ENCODE assay signal across 11 cellular contexts in the genomic region with DNA sequence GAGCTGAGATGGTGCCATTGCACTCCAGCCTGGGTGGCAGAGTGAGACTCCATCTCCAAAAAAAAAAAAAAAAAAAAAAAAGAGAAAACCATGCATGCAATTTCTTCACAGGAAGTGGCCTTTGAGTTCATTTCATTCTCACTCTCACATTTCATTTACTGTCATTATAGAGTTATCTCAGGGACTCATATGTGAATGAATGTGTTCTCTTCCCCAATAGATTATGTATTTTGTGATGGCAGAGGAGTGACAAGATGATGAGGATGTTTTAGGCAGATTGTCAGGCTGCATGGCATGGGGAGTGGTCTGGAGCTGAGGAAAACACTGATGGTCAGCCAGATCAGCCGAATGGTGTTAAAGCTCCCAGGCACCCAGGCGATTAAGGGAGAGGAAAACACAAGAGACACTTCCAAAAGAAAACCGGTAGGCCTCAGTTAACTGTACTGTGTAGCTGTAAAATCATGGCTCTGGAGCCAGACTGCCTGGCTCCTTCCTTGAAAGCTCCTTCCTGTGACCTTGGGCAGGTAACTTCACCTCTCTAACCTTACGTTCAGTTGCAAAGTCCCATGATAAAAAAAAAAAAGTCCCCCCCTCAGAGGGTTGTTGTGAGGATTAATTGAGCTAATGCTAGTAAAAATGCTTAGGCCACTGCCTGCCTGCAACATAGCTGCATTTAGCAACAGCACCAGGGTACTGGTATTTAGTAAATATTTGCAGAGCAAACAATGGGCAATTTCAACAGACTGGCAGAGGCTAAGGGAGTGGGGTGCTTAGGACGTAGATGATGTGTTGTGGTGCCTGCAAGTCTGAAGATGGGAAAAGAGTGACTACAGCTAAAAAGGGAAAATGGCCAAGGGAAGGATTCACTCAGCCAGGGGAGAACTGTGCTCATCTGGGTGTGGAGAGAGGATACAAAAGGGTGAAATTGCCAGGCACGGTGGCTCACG. TPM values are rescaled to one million over a fixed set of nuclear protein-coding genes. Genes with fewer than 3 reads are reported as not detected.
A peak's percentile ranks its signal among the peaks of the same experiment; 100 is the strongest.
DNase-seq lines count a peak whose midpoint lies in the region; ATAC-seq, FAIRE-seq and TF ChIP-seq lines count a peak whose summit lies in the region.
"Had no signal": no experiment of that assay in that cellular context is flagged by ENCODE, and none has a peak within 500 bp of the region (broad histone marks: within the 10 kb centered on the region; RNA-seq: fewer than 3 reads in every experiment).

No MANE protein-coding gene starts in this region.

- CTCF ChIA-PET in HepG2 (lab: Yijun Ruan, JAX; ENCODE audit: low intra/inter-chr PET ratio, low total read pairs), result interaction anchor here (1.2 kb wide), 1 partner anchor 48 kb away, joined by 3 read pairs; no protein-coding TSS in a partner anchor

- TF ChIP-seq CTCF in C4-2B (conservative IDR thresholded peaks at IDR 0.05) (no peak), HepG2 (CRISPR knock-in tag; IDR thresholded peaks at IDR 0.05) (no peak), HFFc6 (IDR thresholded peaks at IDR 0.05) (no peak)

- POLR2A ChIA-PET in HepG2 (lab: Yijun Ruan, JAX), result interaction anchor here (1.0 to 7.4 kb wide), 12 partner anchors 9 to 256 kb away, joined by 3 to 98 read pairs (median 4); a partner anchor contains a TSS

- BruUV-seq in HepG2 (replicated peaks; lab: Mats Ljungman, UMichigan), result no TSS peak

- in situ Hi-C loops in HepG2 (cut with HindIII; ENCODE audit: extremely low pct_ligation_motif_present, low pct_unique_long_range_greater_than_20kb), result no loop called here

- peak; percentile 20; the same call in 1 of the 2 replicates for TF ChIP-seq RAD21 in HepG2 (CRISPR knock-in tag; IDR thresholded peaks at IDR 0.05)

- no peaks in the 10 kb centered on the region for H3K9me3 ChIP-seq in HepG2 (ENCODE audit: low read length)
- H3K9me3 ChIP-seq: tibial artery had no signal

- H3K4me1 Mint-ChIP-seq in HFFc6 (ENCODE audit: low read depth), result peaks cover 22% of the 10 kb centered on the region

- ATAC-seq in HepG2, result peak; percentile 87
- no peak for ATAC-seq in HG03159 (IDR thresholded peaks at IDR 0.05; ENCODE audit: unreplicated experiment)
- ATAC-seq in left ventricle myocardium superior, result no peak

- peaks cover 74% of the 10 kb centered on the region for H3K4me1 ChIP-seq in HepG2 (ENCODE audit: insufficient read depth, low read length)

- H4K20me1 ChIP-seq in HepG2 (ENCODE audit: insufficient read depth, low read length), result no peaks in the 10 kb centered on the region

- H3K27ac ChIP-seq in C4-2B, result peak overlapping the region; percentile 83
- peak overlapping the region; percentile 91 for H3K27ac ChIP-seq in HepG2 (ENCODE audit: extremely low read length, insufficient read depth, low read length)
- H3K27ac ChIP-seq: tibial artery had no signal

- peak; percentile 54 for FAIRE-seq in HepG2 (lab: Jason Lieb, UNC)
- FAIRE-seq in urothelium cell line (lab: Jason Lieb, UNC), result no peak

- intact Hi-C loops in HepG2 (cut with micrococcal nuclease; ENCODE audit: unreplicated experiment), result loop anchor here (2.0 kb wide), 1 partner anchor 35 kb away; a partner anchor contains a TSS
- intact Hi-C loops in left ventricle myocardium superior (cut with micrococcal nuclease), result no loop called here

- H3K27ac Mint-ChIP-seq in HFFc6, result no peak overlapping the region; the same call in 1 of the 2 replicates

- no peaks in the 10 kb centered on the region for H3K9me3 Mint-ChIP-seq in HFFc6

- TF ChIP-seq EP300 in HepG2 (IDR thresholded peaks at IDR 0.05; ENCODE audit: low read depth in 2 of 2, low read length in 2 of 2), result peak; percentile 84 to 96
- peak; percentile 78; the same call in 1 of the 2 replicates for TF ChIP-seq EP300 in HepG2 (CRISPR knock-in tag; IDR thresholded peaks at IDR 0.05; ENCODE audit: borderline replicate concordance)

- peak overlapping the region; percentile 72 for H3K9ac ChIP-seq in HepG2 (ENCODE audit: insufficient read depth, low read depth, low read length)

- H3K4me3 Mint-ChIP-seq in HFFc6, result no peak overlapping the region

- 1% methylated on average over 7 of the region's 7 CpGs for WGBS in HepG2 (ENCODE audit: low lambda C conversion rate)

- peak overlapping the region; percentile 89 for H3K4me2 ChIP-seq in HepG2 (ENCODE audit: low read depth, low read length)

- TF ChIP-seq POLR2A in HepG2 (IDR thresholded peaks at IDR 0.05; ENCODE audit: insufficient read depth in 1 of 2, low read depth in 2 of 2, low read length in 2 of 2), result no peak

- no peaks in the 10 kb centered on the region for H3K36me3 Mint-ChIP-seq in HFFc6 (ENCODE audit: low read depth)

- H3K79me2 ChIP-seq in HepG2 (ENCODE audit: insufficient read depth, low read length), result peaks cover 26% of the 10 kb centered on the region

- H3K27me3 Mint-ChIP-seq in HFFc6 (ENCODE audit: insufficient read depth), result no peaks in the 10 kb centered on the region; the same call in 1 of the 2 replicates

- no peak overlapping the region for H2AFZ ChIP-seq in HepG2 (ENCODE audit: low read length)

- DNase-seq in H7 (peak; percentile 7), SHP77 treated with DMSO at 0.1 percent for 48 hours (lab: John Stamatoyannopoulos, UW) (peak; percentile 41), HepG2 (ENCODE audit: low spot score) (peak; percentile 96), HFFc6 (no peak), left ventricle myocardium superior (no peak), urothelium cell line (ENCODE audit: low spot score) (no peak)
- DNase-seq: DMS79; stimulated activated CD4-positive, alpha-beta T cell treated with anti-CD3 and anti-CD28 coated beads, Interleukin-2, amount 100 ng/mL, for 48 hours; tibial artery had no signal

- no peak overlapping the region for H3K4me3 ChIP-seq in H7 (ENCODE audit: insufficient read depth, low read depth, low read length)
- peak overlapping the region in 1 of 3 experiments; percentile 59; a peak in 2 of 6 replicates for H3K4me3 ChIP-seq in HepG2 (replicated peaks in 1 of 3; ENCODE audit: insufficient read depth in 1 of 3, low read depth in 2 of 3, low read length in 3 of 3)
- H3K4me3 ChIP-seq: tibial artery had no signal

- H3K36me3 ChIP-seq in H7 (replicated peaks; ENCODE audit: control insufficient read depth, insufficient read depth, low read length) (peaks cover 4% of the 10 kb centered on the region), HepG2 (replicated peaks in 1 of 2; ENCODE audit: control insufficient read depth in 1 of 2, insufficient read depth in 2 of 2, low read length in 2 of 2) (no peaks in the 10 kb centered on the region)

- H3K27me3 ChIP-seq in H7 (ENCODE audit: control insufficient read depth, insufficient read depth, low read length), result no peaks in the 10 kb centered on the region
- H3K27me3 ChIP-seq in HepG2 (ENCODE audit: control insufficient read depth in 1 of 2, insufficient read depth in 2 of 2, low read length in 2 of 2), result no peaks in the 10 kb centered on the region
- H3K27me3 ChIP-seq: tibial artery had no signal

RNA-seq across cellular contexts. Expression of a gene that starts 6.9 kb away (rescaled TPM):
- 46.8 and 67.0 TPM in 2 replicates for total RNA-seq in H7 (2014; rRNA removed; shearing (Covaris generic))
- total RNA-seq in HepG2 (2016; rRNA removed; fragmentation: Illumina TruSeq; extraction: Trizol), result 10.1 and 14.1 TPM in 2 replicates
- 2.9 and 3.3 TPM in 2 replicates for total RNA-seq in HepG2 (2016; cell fraction: cytosol; rRNA removed; fragmentation: Illumina TruSeq; extraction: Trizol; ENCODE audit: low read depth)
- total RNA-seq in HepG2 (2016; cell fraction: insoluble cytoplasmic fraction; rRNA removed; fragmentation: Illumina TruSeq; extraction: Trizol), result 9.8 and 14.0 TPM in 2 replicates
- 10.0 and 10.9 TPM in 2 replicates for total RNA-seq in HepG2 (2016; cell fraction: membrane; rRNA removed; fragmentation: Illumina TruSeq; extraction: Trizol)
- total RNA-seq in HepG2 (2016; cell fraction: nucleus; rRNA removed; fragmentation: Illumina TruSeq; extraction: Trizol), result 8.0 and 9.6 TPM in 2 replicates
- 6.3 and 7.2 TPM in 2 replicates for polyA plus RNA-seq in HepG2 (2011; rRNA removed)
- 6.8 and 7.1 TPM in 2 replicates for polyA plus RNA-seq in HepG2 (2011; cell fraction: cytosol; rRNA removed)
- polyA plus RNA-seq in HepG2 (2011; cell fraction: nucleus; rRNA removed), result 4.3 and 4.5 TPM in 2 replicates
- polyA plus RNA-seq in HepG2 (2012), result 7.3 TPM in 2 replicates
- 2.3 and 2.6 TPM in 2 replicates for polyA plus RNA-seq in HepG2 (2016; cell fraction: cytosol; fragmentation: Illumina TruSeq; extraction: Trizol; ENCODE audit: low read depth)
- polyA plus RNA-seq in HepG2 (2016; cell fraction: insoluble cytoplasmic fraction; fragmentation: Illumina TruSeq; extraction: Trizol; ENCODE audit: low read depth), result 10.6 and 11.0 TPM in 2 replicates
- 5.8 TPM in 2 replicates for polyA plus RNA-seq in HepG2 (2016; cell fraction: membrane; fragmentation: Illumina TruSeq; extraction: Trizol; ENCODE audit: low read depth)
- polyA plus RNA-seq in HepG2 (2016; cell fraction: nucleus; fragmentation: Illumina TruSeq; extraction: Trizol; ENCODE audit: insufficient read depth, low read depth), result 6.0 and 9.1 TPM in 2 replicates
- 7.4 and 20.0 TPM in 2 replicates for polyA minus RNA-seq in HepG2 (2011; rRNA and poly(A)+ RNA removed; ENCODE audit: low replicate concordance)
- 5.0 and 6.0 TPM in 2 replicates for polyA minus RNA-seq in HepG2 (2011; cell fraction: cytosol; rRNA and poly(A)+ RNA removed)
- polyA minus RNA-seq in HepG2 (2011; cell fraction: nucleus; rRNA and poly(A)+ RNA removed), result 6.0 and 11.5 TPM in 2 replicates
- 1 to 10 TPM; 2.2 to 2.9 (median 2.6) TPM for total RNA-seq in HFFc6 (2021; fragmentation: NEBNext Ultra II Directional; extraction: Animal tissue kit (Norgen Biotek cat#: 25700))
- 9.0 TPM for total RNA-seq in left ventricle myocardium superior

RNA-seq across cellular contexts. Expression of a gene that starts 8.6 kb away (rescaled TPM):
- 5.2 and 6.2 TPM in 2 replicates for total RNA-seq in H7 (2014; rRNA removed; shearing (Covaris generic))
- total RNA-seq in HepG2 (2016; rRNA removed; fragmentation: Illumina TruSeq; extraction: Trizol) (1.3 and 2.3 TPM in 2 replicates), left ventricle myocardium superior (6.8 TPM)
- 0.53 and 0.71 TPM in 2 replicates for total RNA-seq in HepG2 (2016; cell fraction: cytosol; rRNA removed; fragmentation: Illumina TruSeq; extraction: Trizol; ENCODE audit: low read depth)
- 1.4 and 2.4 TPM in 2 replicates for total RNA-seq in HepG2 (2016; cell fraction: insoluble cytoplasmic fraction; rRNA removed; fragmentation: Illumina TruSeq; extraction: Trizol)
- 1.2 and 1.3 TPM in 2 replicates for total RNA-seq in HepG2 (2016; cell fraction: membrane; rRNA removed; fragmentation: Illumina TruSeq; extraction: Trizol)
- total RNA-seq in HepG2 (2016; cell fraction: nucleus; rRNA removed; fragmentation: Illumina TruSeq; extraction: Trizol), result 2.1 and 2.5 TPM in 2 replicates
- polyA plus RNA-seq in HepG2 (2011; rRNA removed), result 1.7 TPM in 2 replicates
- 1.2 and 1.6 TPM in 2 replicates for polyA plus RNA-seq in HepG2 (2011; cell fraction: cytosol; rRNA removed)
- 1.4 and 1.8 TPM in 2 replicates for polyA plus RNA-seq in HepG2 (2011; cell fraction: nucleus; rRNA removed)
- polyA plus RNA-seq in HepG2 (2012), result 1.6 TPM in 2 replicates
- polyA plus RNA-seq in HepG2 (2016; cell fraction: cytosol; fragmentation: Illumina TruSeq; extraction: Trizol; ENCODE audit: low read depth), result 0.20 and 0.28 TPM in 2 replicates
- polyA plus RNA-seq in HepG2 (2016; cell fraction: insoluble cytoplasmic fraction; fragmentation: Illumina TruSeq; extraction: Trizol; ENCODE audit: low read depth), result 1.5 and 2.1 TPM in 2 replicates
- polyA plus RNA-seq in HepG2 (2016; cell fraction: membrane; fragmentation: Illumina TruSeq; extraction: Trizol; ENCODE audit: low read depth), result 0.54 and 0.77 TPM in 2 replicates
- 0.97 and 2.2 TPM in 2 replicates for polyA plus RNA-seq in HepG2 (2016; cell fraction: nucleus; fragmentation: Illumina TruSeq; extraction: Trizol; ENCODE audit: insufficient read depth, low read depth)
- polyA minus RNA-seq in HepG2 (2011; rRNA and poly(A)+ RNA removed; ENCODE audit: low replicate concordance), result 1.8 and 4.0 TPM in 2 replicates
- 2.5 and 2.7 TPM in 2 replicates for polyA minus RNA-seq in HepG2 (2011; cell fraction: cytosol; rRNA and poly(A)+ RNA removed)
- polyA minus RNA-seq in HepG2 (2011; cell fraction: nucleus; rRNA and poly(A)+ RNA removed), result 4.5 and 7.1 TPM in 2 replicates
- 1 to 10 TPM in 4 of 6 experiments, under 1 TPM in 2; 0.82 to 1.3 (median 1.1) TPM for total RNA-seq in HFFc6 (2021; fragmentation: NEBNext Ultra II Directional; extraction: Animal tissue kit (Norgen Biotek cat#: 25700))

RNA-seq across cellular contexts. Expression of a gene that starts 35.2 kb away (rescaled TPM):
- total RNA-seq in H7 (2014; rRNA removed; shearing (Covaris generic)), result 38.7 and 54.0 TPM in 2 replicates
- total RNA-seq in HepG2 (2016; rRNA removed; fragmentation: Illumina TruSeq; extraction: Trizol), result 10.0 and 15.6 TPM in 2 replicates
- total RNA-seq in HepG2 (2016; cell fraction: cytosol; rRNA removed; fragmentation: Illumina TruSeq; extraction: Trizol; ENCODE audit: low read depth), result 2.8 and 5.8 TPM in 2 replicates
- total RNA-seq in HepG2 (2016; cell fraction: insoluble cytoplasmic fraction; rRNA removed; fragmentation: Illumina TruSeq; extraction: Trizol), result 9.8 and 13.9 TPM in 2 replicates
- 3.2 and 4.3 TPM in 2 replicates for total RNA-seq in HepG2 (2016; cell fraction: membrane; rRNA removed; fragmentation: Illumina TruSeq; extraction: Trizol)
- total RNA-seq in HepG2 (2016; cell fraction: nucleus; rRNA removed; fragmentation: Illumina TruSeq; extraction: Trizol), result 7.9 and 8.8 TPM in 2 replicates
- polyA plus RNA-seq in HepG2 (2011; rRNA removed), result 4.3 and 7.6 TPM in 2 replicates
- polyA plus RNA-seq in HepG2 (2011; cell fraction: cytosol; rRNA removed), result 4.0 and 4.3 TPM in 2 replicates
- polyA plus RNA-seq in HepG2 (2011; cell fraction: nucleus; rRNA removed), result 5.0 and 5.6 TPM in 2 replicates
- polyA plus RNA-seq in HepG2 (2012), result 3.6 and 5.3 TPM in 2 replicates
- 0.28 and 0.32 TPM in 2 replicates for polyA plus RNA-seq in HepG2 (2016; cell fraction: cytosol; fragmentation: Illumina TruSeq; extraction: Trizol; ENCODE audit: low read depth)
- polyA plus RNA-seq in HepG2 (2016; cell fraction: insoluble cytoplasmic fraction; fragmentation: Illumina TruSeq; extraction: Trizol; ENCODE audit: low read depth), result 9.9 and 10.1 TPM in 2 replicates
- 0.65 and 0.99 TPM in 2 replicates for polyA plus RNA-seq in HepG2 (2016; cell fraction: membrane; fragmentation: Illumina TruSeq; extraction: Trizol; ENCODE audit: low read depth)
- polyA plus RNA-seq in HepG2 (2016; cell fraction: nucleus; fragmentation: Illumina TruSeq; extraction: Trizol; ENCODE audit: insufficient read depth, low read depth), result 9.3 and 11.2 TPM in 2 replicates
- 4.6 and 10.2 TPM in 2 replicates for polyA minus RNA-seq in HepG2 (2011; rRNA and poly(A)+ RNA removed; ENCODE audit: low replicate concordance)
- 4.4 and 6.0 TPM in 2 replicates for polyA minus RNA-seq in HepG2 (2011; cell fraction: cytosol; rRNA and poly(A)+ RNA removed)
- 6.2 and 6.3 TPM in 2 replicates for polyA minus RNA-seq in HepG2 (2011; cell fraction: nucleus; rRNA and poly(A)+ RNA removed)
- 10 to 100 TPM in 3 of 6 experiments, 1 to 10 TPM in 3; 5.2 to 12.3 (median 10.2) TPM for total RNA-seq in HFFc6 (2021; fragmentation: NEBNext Ultra II Directional; extraction: Animal tissue kit (Norgen Biotek cat#: 25700))
- 3.3 TPM for total RNA-seq in left ventricle myocardium superior

Comparison
In these comparisons a context has a peak if more than half of its experiments do, and no peak if none do; other contexts are left out.
1. DNase-seq: peak in H7 (single experiment), SHP77 treated with DMSO at 0.1 percent for 48 hours (single experiment) and HepG2 (single experiment); none in HFFc6 (single experiment), left ventricle myocardium superior (single experiment) and urothelium cell line (single experiment).